Comparison of ENCODE assay signal across 17 cellular contexts in genomic region chr19:18159810-18160209, GRCh38. TPM values are rescaled to one million over a fixed set of nuclear protein-coding genes. Genes with fewer than 3 reads are reported as not detected.
A peak's percentile ranks its signal among the peaks of the same experiment; 100 is the strongest.
DNase-seq lines count a peak whose midpoint lies in the region; ATAC-seq and TF ChIP-seq lines count a peak whose summit lies in the region.
"Had no signal": no experiment of that assay in that cellular context is flagged by ENCODE, and none has a peak within 500 bp of the region (broad histone marks: within the 10 kb centered on the region; RNA-seq: fewer than 3 reads in every experiment).

No MANE protein-coding gene starts in this region.

- H3K4me3 ChIP-seq in psoas muscle: no peak overlapping the region

- DNase-seq in activated T-cell treated with anti-CD3 and anti-CD28 coated beads, Interleukin-2, amount 50 U/mL, for 24 hours: no peak
- no peak for DNase-seq in activated T-cell treated with anti-CD3 and anti-CD28 coated beads, Interleukin-2, amount 50 U/mL, for 72 hours
- DNase-seq in ELF-1 (ENCODE audit: low read depth, low spot score) (peak; percentile 36), T-helper 17 cell (no peak), psoas muscle (no peak), NCI-H446 (lab: John Stamatoyannopoulos, UW) (no peak)
- no peak for DNase-seq in activated CD4-positive, alpha-beta T cell treated with anti-CD3 and anti-CD28 coated beads for 48 hours
- DNase-seq: 8988T, KG1, MM.1S, NCI-H1105, NCI-H187 treated with DMSO at 0.1 percent for 48 hours, NCI-H446 treated with DMSO at 0.1 percent for 48 hours, NCI-H748 treated with DMSO at 0.1 percent for 48 hours, SIG-M5 had no signal

- TF ChIP-seq CTCF in psoas muscle (IDR thresholded peaks at IDR 0.05): no peak

- no peak for ATAC-seq in activated T-cell treated with anti-CD3 and anti-CD28 coated beads, Interleukin-2, amount 50 U/mL, for 72 hours (replicated peaks in 1 of 2)
- ATAC-seq in T-helper 17 cell (no peak), psoas muscle (no peak), HG03045 (IDR thresholded peaks at IDR 0.05; ENCODE audit: unreplicated experiment) (no peak)

- H3K36me3 Mint-ChIP-seq in activated T-cell treated with anti-CD3 and anti-CD28 coated beads, Interleukin-2, amount 50 U/mL, for 24 hours (ENCODE audit: low read depth): peaks cover 44% of the 10 kb centered on the region
- peaks cover 4 to 6% of the 10 kb centered on the region in 2 donors for H3K36me3 Mint-ChIP-seq in activated T-cell treated with anti-CD3 and anti-CD28 coated beads, Interleukin-2, amount 50 U/mL, for 72 hours (ENCODE audit: insufficient read depth in 2 of 2)
- no peaks in the 10 kb centered on the region for H3K36me3 Mint-ChIP-seq in T-helper 17 cell (ENCODE audit: low read depth)

- H3K27ac Mint-ChIP-seq in activated T-cell treated with anti-CD3 and anti-CD28 coated beads, Interleukin-2, amount 50 U/mL, for 24 hours: no peak overlapping the region
- H3K27ac Mint-ChIP-seq in activated T-cell treated with anti-CD3 and anti-CD28 coated beads, Interleukin-2, amount 50 U/mL, for 72 hours: no peak overlapping the region
- H3K27ac Mint-ChIP-seq in T-helper 17 cell: peak overlapping the region; percentile 32
- H3K27ac Mint-ChIP-seq: CD14-positive monocyte had no signal

- 50 to 77% (median 59%) methylated on average over 10 of the region's 10 CpGs for WGBS in psoas muscle, 3 donors

- peaks cover 41% of the 10 kb centered on the region for H3K4me1 ChIP-seq in psoas muscle

- H3K27me3 Mint-ChIP-seq in activated T-cell treated with anti-CD3 and anti-CD28 coated beads, Interleukin-2, amount 50 U/mL, for 24 hours: no peaks in the 10 kb centered on the region
- no peaks in the 10 kb centered on the region for H3K27me3 Mint-ChIP-seq in activated T-cell treated with anti-CD3 and anti-CD28 coated beads, Interleukin-2, amount 50 U/mL, for 72 hours (ENCODE audit: low read depth)
- H3K27me3 Mint-ChIP-seq in T-helper 17 cell: no peaks in the 10 kb centered on the region

- no peaks in the 10 kb centered on the region for H3K9me3 Mint-ChIP-seq in activated T-cell treated with anti-CD3 and anti-CD28 coated beads, Interleukin-2, amount 50 U/mL, for 24 hours
- no peaks in the 10 kb centered on the region for H3K9me3 Mint-ChIP-seq in activated T-cell treated with anti-CD3 and anti-CD28 coated beads, Interleukin-2, amount 50 U/mL, for 72 hours
- H3K9me3 Mint-ChIP-seq: CD14-positive monocyte had no signal

- H3K9me3 ChIP-seq in T-helper 17 cell (ENCODE audit: control insufficient read depth, low read length, poor library complexity, severe bottlenecking): no peaks in the 10 kb centered on the region
- no peaks in the 10 kb centered on the region for H3K9me3 ChIP-seq in psoas muscle

- intact Hi-C loops in psoas muscle (cut with DNase I): loop anchor here in 1 of 2 donors (2.0 to 10.0 kb wide), 2 partner anchors 47 to 155 kb away; partner anchors contain the start of gene ARRDC2

- H3K36me3 ChIP-seq in psoas muscle (ENCODE audit: insufficient read depth in 1 of 2, low read depth in 1 of 2): peaks cover 0 to 36% of the 10 kb centered on the region in 2 donors

- peak overlapping the region; percentile 69 for H3K4me3 Mint-ChIP-seq in activated T-cell treated with anti-CD3 and anti-CD28 coated beads, Interleukin-2, amount 50 U/mL, for 24 hours
- H3K4me3 Mint-ChIP-seq in activated T-cell treated with anti-CD3 and anti-CD28 coated beads, Interleukin-2, amount 50 U/mL, for 72 hours: no peak overlapping the region
- no peak overlapping the region for H3K4me3 Mint-ChIP-seq in T-helper 17 cell

- H3K27ac ChIP-seq in psoas muscle: peak overlapping the region; percentile 30

- H3K27me3 ChIP-seq in psoas muscle (ENCODE audit: insufficient read depth in 3 of 3, low read length in 2 of 3): no peaks in the 10 kb centered on the region

- H3K4me1 Mint-ChIP-seq in activated T-cell treated with anti-CD3 and anti-CD28 coated beads, Interleukin-2, amount 50 U/mL, for 24 hours (ENCODE audit: low read depth): peaks cover 16% of the 10 kb centered on the region
- H3K4me1 Mint-ChIP-seq in activated T-cell treated with anti-CD3 and anti-CD28 coated beads, Interleukin-2, amount 50 U/mL, for 72 hours (ENCODE audit: low read depth): peaks cover 21% of the 10 kb centered on the region
- H3K4me1 Mint-ChIP-seq in T-helper 17 cell: peaks cover 9% of the 10 kb centered on the region

RNA-seq across cellular contexts. Expression of gene PIK3R2, which starts 6.8 kb away (rescaled TPM):
- total RNA-seq in activated T-cell treated with anti-CD3 and anti-CD28 coated beads, Interleukin-2, amount 50 U/mL, for 72 hours: 10 to 100 TPM; 13.3 to 15.4 TPM
- total RNA-seq in T-helper 17 cell: 1 to 10 TPM; 8.6 to 9.1 TPM
- 10 to 100 TPM in 3 of 4 donors, 1 to 10 TPM in 1; 8.6 to 20.8 (median 15.0) TPM for total RNA-seq in psoas muscle
- 1 to 10 TPM; 4.6 to 6.0 (median 4.7) TPM for polyA plus RNA-seq in psoas muscle

RNA-seq across cellular contexts. Expression of gene IFI30, which starts 13.8 kb away (rescaled TPM):
- total RNA-seq in activated T-cell treated with anti-CD3 and anti-CD28 coated beads, Interleukin-2, amount 50 U/mL, for 72 hours: 10 to 100 TPM; 10.2 to 11.4 TPM
- 10 to 100 TPM; 10.1 to 25.8 TPM for total RNA-seq in T-helper 17 cell
- 10 to 100 TPM in 3 of 4 donors, 1 to 10 TPM in 1; 4.3 to 21.5 (median 12.5) TPM for total RNA-seq in psoas muscle
- 10 to 100 TPM in 1 of 3 donors, 1 to 10 TPM in 2; 1.4 to 11.7 (median 4.7) TPM for polyA plus RNA-seq in psoas muscle

RNA-seq across cellular contexts. Expression of gene MPV17L2, which starts 33.2 kb away (rescaled TPM):
- total RNA-seq in activated T-cell treated with anti-CD3 and anti-CD28 coated beads, Interleukin-2, amount 50 U/mL, for 72 hours: 10 to 100 TPM in 1 of 2 donors, 1 to 10 TPM in 1; 9.8 to 10.1 TPM
- total RNA-seq in T-helper 17 cell (1 to 10 TPM; 3.8 TPM), psoas muscle (10 to 100 TPM in 1 of 4 donors, 1 to 10 TPM in 3; 5.9 to 12.7 (median 8.4) TPM)
- polyA plus RNA-seq in psoas muscle: 10 to 100 TPM; 19.9 to 23.3 (median 20.7) TPM

RNA-seq across cellular contexts. Expression of gene RAB3A, which starts 44.0 kb away (rescaled TPM):
- total RNA-seq in activated T-cell treated with anti-CD3 and anti-CD28 coated beads, Interleukin-2, amount 50 U/mL, for 72 hours: 1 to 10 TPM; 1.8 to 1.9 TPM
- total RNA-seq in T-helper 17 cell: 10 to 100 TPM in 1 of 2 donors, 1 to 10 TPM in 1; 7.4 to 15.3 TPM
- total RNA-seq in psoas muscle: 1 to 10 TPM in 2 of 4 donors, under 1 TPM in 2; 0.86 to 3.6 (median 1.5) TPM
- polyA plus RNA-seq in psoas muscle: 1 to 10 TPM in 1 of 3 donors, under 1 TPM in 2; 0.44 to 1.4 (median 0.81) TPM
